8 cellular contexts compared by ENCODE assay signal in genomic region chr3:18424213-18424861, GRCh38. TPM values are rescaled to one million over a fixed set of nuclear protein-coding genes. Genes with fewer than 3 reads are reported as not detected.
DNase-seq lines count a peak whose midpoint lies in the region; ATAC-seq, FAIRE-seq and TF ChIP-seq lines count a peak whose summit lies in the region.

No MANE protein-coding gene starts in this region.

- no peaks in the 10 kb centered on the region for H3K9me3 Mint-ChIP-seq in naive B cell

- TF ChIP-seq POLR2A in H54 (IDR thresholded peaks at IDR 0.05; ENCODE audit: low read depth, low read length), result no peak

- peak overlapping the region; percentile 80 for H3K4me3 ChIP-seq in H7 (ENCODE audit: insufficient read depth, low read depth, low read length)
- peak overlapping the region; percentile 41 for H3K4me3 ChIP-seq in RWPE2 (ENCODE audit: severe bottlenecking)
- H3K4me3 ChIP-seq in endocrine pancreas (ENCODE audit: control insufficient read depth, insufficient read depth, low read length), result peak overlapping the region; percentile 88

- no peaks in the 10 kb centered on the region for H3K4me1 ChIP-seq in RWPE2 (ENCODE audit: insufficient read depth, poor library complexity, severe bottlenecking)
- peaks cover 17% of the 10 kb centered on the region for H3K4me1 ChIP-seq in endocrine pancreas (ENCODE audit: control insufficient read depth, insufficient read depth, low read length)

- no peaks in the 10 kb centered on the region for H3K27me3 Mint-ChIP-seq in naive B cell

- H3K9me3 ChIP-seq in RWPE2 (ENCODE audit: severe bottlenecking) (no peaks in the 10 kb centered on the region), endocrine pancreas (ENCODE audit: control insufficient read depth, low read length) (no peaks in the 10 kb centered on the region)

- no peak overlapping the region for H3K27ac ChIP-seq in RWPE2 (ENCODE audit: poor library complexity, severe bottlenecking)

- FAIRE-seq in H54 (lab: Jason Lieb, UNC), result no peak

- no peak for TF ChIP-seq CTCF in RWPE2 (IDR thresholded peaks at IDR 0.05; ENCODE audit: poor library complexity, severe bottlenecking)

- peak overlapping the region; percentile 96 to 99 (median 97) for H3K4me3 Mint-ChIP-seq in naive B cell

- H3K9ac ChIP-seq in endocrine pancreas (ENCODE audit: control insufficient read depth, insufficient read depth, low read length), result peak overlapping the region; percentile 95

- peak; percentile 44 for DNase-seq in H7
- no peak for DNase-seq in RWPE2 (ENCODE audit: low spot score)
- DNase-seq in naive B cell, result no peak
- DNase-seq in effector CD8-positive, alpha-beta T cell (lab: John Stamatoyannopoulos, UW), result no peak
- no peak for DNase-seq in H54 (ENCODE audit: insufficient read length, low spot score)
- no peak for DNase-seq in NCI-H2081 (lab: John Stamatoyannopoulos, UW)
- no peak for DNase-seq in GM19238 (ENCODE audit: insufficient read length, low spot score)

- H3K27ac Mint-ChIP-seq in naive B cell, result peak overlapping the region; percentile 90 to 100 (median 98)

- H3K36me3 Mint-ChIP-seq in naive B cell, result peaks cover 0 to 9% of the 10 kb centered on the region in 2 donors

- ATAC-seq in RWPE2 (ENCODE audit: low read depth) (no peak), naive B cell (ENCODE audit: low read depth in 2 of 2) (peak; percentile 4 to 5)

- H3K27me3 ChIP-seq in H7 (ENCODE audit: control insufficient read depth, insufficient read depth, low read length) (peaks cover 16% of the 10 kb centered on the region), RWPE2 (ENCODE audit: insufficient read depth, poor library complexity, severe bottlenecking) (peaks cover 94% of the 10 kb centered on the region), endocrine pancreas (ENCODE audit: control insufficient read depth, insufficient read depth, low read length) (no peaks in the 10 kb centered on the region)

- peaks cover 27 to 58% (median 49%) of the 10 kb centered on the region in 3 donors for H3K4me1 Mint-ChIP-seq in naive B cell

- H3K36me3 ChIP-seq in H7 (replicated peaks; ENCODE audit: control insufficient read depth, insufficient read depth, low read length) (no peaks in the 10 kb centered on the region), RWPE2 (ENCODE audit: low read depth) (no peaks in the 10 kb centered on the region), endocrine pancreas (ENCODE audit: control insufficient read depth, insufficient read depth, low read length) (peaks cover 3% of the 10 kb centered on the region)

RNA-seq across cellular contexts. Expression of gene SATB1, which starts 0.8 kb away (rescaled TPM):
- 7.5 and 8.9 TPM in 2 replicates for total RNA-seq in H7 (2014; rRNA removed; shearing (Covaris generic))
- 10 to 100 TPM; 44.5 to 68.6 (median 58.7) TPM for polyA plus RNA-seq in naive B cell (ENCODE audit: low read depth in 6 of 6)
